ENCODE assay signal across 9 cellular contexts in genomic region chr11:112785104-112785503, GRCh38.
DNase-seq lines count a peak whose midpoint lies in the region; ATAC-seq and TF ChIP-seq lines count a peak whose summit lies in the region.
"Had no signal": no experiment of that assay in that cellular context is flagged by ENCODE, and none has a peak within 500 bp of the region (broad histone marks: within the 10 kb centered on the region; RNA-seq: fewer than 3 reads in every experiment).

No MANE protein-coding gene starts in this region.

- H3K27me3 ChIP-seq in stomach smooth muscle (ENCODE audit: control insufficient read depth in 1 of 2, insufficient read depth in 2 of 2, low read length in 2 of 2) (no peaks in the 10 kb centered on the region), trophoblast cell (ENCODE audit: insufficient read depth, low read length) (no peaks in the 10 kb centered on the region)

- H3K14ac ChIP-seq in trophoblast cell (ENCODE audit: low read length), result no peak overlapping the region

- no peak for TF ChIP-seq CTCF in astrocyte of the cerebellum (IDR thresholded peaks at IDR 0.05; ENCODE audit: low read depth, low read length, missing control alignments)

- no peak overlapping the region for H3K4me2 ChIP-seq in trophoblast cell (ENCODE audit: low read length)

- no peak overlapping the region for H4K12ac ChIP-seq in trophoblast cell (ENCODE audit: low read depth, low read length)

- H3K4me1 ChIP-seq in stomach smooth muscle (ENCODE audit: control insufficient read depth, insufficient read depth, low read length), result peaks cover 28% of the 10 kb centered on the region
- H3K4me1 ChIP-seq in trophoblast cell (ENCODE audit: control insufficient read depth in 1 of 2, insufficient read depth in 2 of 2, low read length in 2 of 2), result peaks cover 3 to 6% of the 10 kb centered on the region in 2 experiments

- no peak overlapping the region for H4K91ac ChIP-seq in trophoblast cell (ENCODE audit: low read depth, low read length)

- H3K4me3 ChIP-seq in astrocyte of the cerebellum (ENCODE audit: low read depth, low read length) (no peak overlapping the region), stomach smooth muscle (ENCODE audit: low read length in 2 of 2) (peak overlapping the region in 1 of 2 donors; percentile 61), trophoblast cell (ENCODE audit: low read depth, low read length) (no peak overlapping the region)

- H3K27ac ChIP-seq in stomach smooth muscle (ENCODE audit: low read length), result peak overlapping the region; percentile 24
- no peak overlapping the region for H3K27ac ChIP-seq in trophoblast cell (ENCODE audit: low read depth, low read length)

- no peak overlapping the region for H2BK120ac ChIP-seq in trophoblast cell (ENCODE audit: insufficient read depth, low read length, poor library complexity)

- no peak overlapping the region for H3K9ac ChIP-seq in stomach smooth muscle (ENCODE audit: low read length in 2 of 2)
- no peak overlapping the region for H3K9ac ChIP-seq in trophoblast cell (ENCODE audit: low read length)

- H2BK12ac ChIP-seq in trophoblast cell (ENCODE audit: low read length), result no peak overlapping the region

- intact Hi-C loops in left ventricle myocardium superior (cut with micrococcal nuclease), result no loop called here

- ATAC-seq in left ventricle myocardium superior (peak; percentile 49), HG03159 (IDR thresholded peaks at IDR 0.05; ENCODE audit: unreplicated experiment) (no peak)

- DNase-seq in HCEC 1CT (peak; percentile 25), astrocyte of the cerebellum (ENCODE audit: low read depth) (peak; percentile 22), left ventricle myocardium superior (no peak), trophoblast cell (no peak), C1 segment of cervical spinal cord (lab: John Stamatoyannopoulos, UW) (no peak), NCI-H446 (lab: John Stamatoyannopoulos, UW) (no peak)

- no peaks in the 10 kb centered on the region for H3K9me3 ChIP-seq in stomach smooth muscle (ENCODE audit: control insufficient read depth in 2 of 2, low read length in 2 of 2)
- no peaks in the 10 kb centered on the region for H3K9me3 ChIP-seq in trophoblast cell (ENCODE audit: insufficient read depth, low read depth, low read length)

- H3K18ac ChIP-seq in trophoblast cell (ENCODE audit: low read length), result no peak overlapping the region

- H2AFZ ChIP-seq in trophoblast cell (ENCODE audit: insufficient read depth, low read length, poor library complexity), result no peak overlapping the region

- H3K23ac ChIP-seq in trophoblast cell (ENCODE audit: low read length), result no peak overlapping the region

- in situ Hi-C loops in astrocyte of the cerebellum (cut with HindIII; ENCODE audit: low sequenced_read_pairs), result no loop called here

- H3K79me1 ChIP-seq in trophoblast cell (ENCODE audit: low read length), result no peaks in the 10 kb centered on the region

- no peak overlapping the region for H3K4ac ChIP-seq in trophoblast cell (ENCODE audit: low read depth, low read length)

- no CpG with 5 or more reads among the region's 8 CpGs for WGBS in trophoblast cell (ENCODE audit: extremely low coverage, insufficient coverage, insufficient read length)

- no peak overlapping the region for H4K8ac ChIP-seq in trophoblast cell (ENCODE audit: low read depth, low read length)

- no peak overlapping the region for H2BK5ac ChIP-seq in trophoblast cell (ENCODE audit: low read depth, low read length, poor library complexity)

- H3K36me3 ChIP-seq in stomach smooth muscle (ENCODE audit: control insufficient read depth in 2 of 2, insufficient read depth in 2 of 2, low read length in 2 of 2) (no peaks in the 10 kb centered on the region), trophoblast cell (ENCODE audit: control insufficient read depth in 1 of 2, insufficient read depth in 2 of 2, low read length in 2 of 2) (no peaks in the 10 kb centered on the region)
- H3K36me3 ChIP-seq: WERI-Rb-1 had no signal

- no peaks in the 10 kb centered on the region for H3K79me2 ChIP-seq in trophoblast cell (ENCODE audit: control insufficient read depth, insufficient read depth, low read length, poor library complexity)

- H2AK5ac ChIP-seq in trophoblast cell (ENCODE audit: low read length), result no peak overlapping the region

Comparison
In these comparisons a context has a peak if more than half of its experiments do, and no peak if none do; other contexts are left out.
1. DNase-seq: peak in HCEC 1CT (single experiment) and astrocyte of the cerebellum (single experiment); none in left ventricle myocardium superior (single experiment), trophoblast cell (0 of 2), C1 segment of cervical spinal cord (0 of 14) and NCI-H446 (0 of 2).